ENCODE assay signal across 8 cellular contexts in the genomic region with DNA sequence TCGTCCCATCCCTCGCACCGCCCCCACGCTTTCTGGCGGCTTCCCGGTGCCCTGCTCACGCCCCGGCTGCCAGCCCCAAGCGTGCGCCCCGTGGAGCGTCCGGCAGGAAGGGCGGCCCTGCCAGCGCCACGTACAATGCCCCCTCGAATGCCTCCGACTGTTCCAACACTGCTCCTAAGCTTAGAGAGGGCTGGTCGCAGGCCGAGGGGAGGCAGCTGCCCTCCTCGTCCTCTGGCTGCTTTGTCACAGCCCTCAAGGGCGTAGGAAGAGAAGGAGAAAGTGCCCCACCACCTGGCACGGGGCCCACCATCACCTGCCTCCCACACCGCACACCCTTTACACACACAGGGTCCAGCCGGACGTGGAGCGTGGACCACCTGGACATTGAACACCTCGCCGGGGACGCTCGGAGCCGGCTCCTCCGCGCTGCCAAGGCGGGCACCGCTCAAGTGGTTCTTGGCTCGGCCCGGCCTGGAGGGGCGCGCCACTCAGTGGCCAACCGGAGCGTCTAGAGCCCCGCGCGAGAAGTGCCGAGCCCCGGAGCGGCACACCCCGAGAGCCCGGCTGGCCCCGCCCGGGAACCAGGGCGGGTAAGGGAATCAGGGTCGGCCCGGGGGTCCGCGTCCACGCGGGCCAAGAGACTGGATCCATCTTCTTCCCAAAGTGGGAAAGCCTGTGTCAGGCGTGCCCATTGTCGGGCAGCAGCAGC. TPM values are rescaled to one million over a fixed set of nuclear protein-coding genes. Genes with fewer than 3 reads are reported as not detected.
DNase-seq lines count a peak whose midpoint lies in the region; ATAC-seq and TF ChIP-seq lines count a peak whose summit lies in the region.

No MANE protein-coding gene starts in this region.

- no peak overlapping the region for H3K9ac ChIP-seq in OCI-LY1 (ENCODE audit: low read length)

- H3K4me1 Mint-ChIP-seq in GM23338: peaks cover 11% of the 10 kb centered on the region
- no peaks in the 10 kb centered on the region for H3K4me1 Mint-ChIP-seq in type B pancreatic cell (ENCODE audit: unreplicated experiment)

- H3K27me3 ChIP-seq in GM23338 (ENCODE audit: insufficient read depth) (peaks cover 38% of the 10 kb centered on the region), OCI-LY1 (ENCODE audit: insufficient read depth, low read length) (peaks cover 5% of the 10 kb centered on the region; the same call in 1 of the 2 replicates), lung (ENCODE audit: control insufficient read depth, insufficient read depth) (peaks cover 19% of the 10 kb centered on the region)

- peaks cover 11% of the 10 kb centered on the region; the same call in 1 of the 2 replicates for H3K4me1 ChIP-seq in GM23338 (ENCODE audit: insufficient read depth)
- peaks cover 4% of the 10 kb centered on the region for H3K4me1 ChIP-seq in OCI-LY1 (ENCODE audit: insufficient read depth, low read length, severe bottlenecking)
- peaks cover 5 to 18% of the 10 kb centered on the region in 2 donors for H3K4me1 ChIP-seq in lung (ENCODE audit: control insufficient read depth in 2 of 2, insufficient read depth in 2 of 2, low read length in 2 of 2)

- H3K79me2 ChIP-seq in GM23338 (replicated peaks; ENCODE audit: insufficient read depth) (no peaks in the 10 kb centered on the region), OCI-LY1 (ENCODE audit: insufficient read depth, low read length) (no peaks in the 10 kb centered on the region)

- H3K36me3 ChIP-seq in GM23338 (ENCODE audit: insufficient read depth) (no peaks in the 10 kb centered on the region), OCI-LY1 (ENCODE audit: insufficient read depth, low read length) (no peaks in the 10 kb centered on the region), lung (ENCODE audit: control insufficient read depth in 2 of 2, insufficient read depth in 2 of 2, low read length in 2 of 2) (no peaks in the 10 kb centered on the region)

- no peaks in the 10 kb centered on the region for H3K9me3 ChIP-seq in OCI-LY1 (ENCODE audit: low read length)
- H3K9me3 ChIP-seq in lung (ENCODE audit: control insufficient read depth in 2 of 2, insufficient read depth in 1 of 2, low read length in 1 of 2): peaks cover 0 to 5% of the 10 kb centered on the region in 2 donors

- ATAC-seq in GM23338 (peak; percentile 78), lung (ENCODE audit: insufficient read depth, low FRiP score) (peak; percentile 39), HG03097 (IDR thresholded peaks at IDR 0.05; ENCODE audit: low FRiP score, unreplicated experiment) (no peak), GM21447 (IDR thresholded peaks at IDR 0.05; ENCODE audit: unreplicated experiment) (no peak)

- H2AFZ ChIP-seq in GM23338: peak overlapping the region; percentile 93
- H2AFZ ChIP-seq in OCI-LY1 (ENCODE audit: low read length): no peak overlapping the region

- H4K20me1 ChIP-seq in GM23338 (replicated peaks; ENCODE audit: insufficient read depth): no peaks in the 10 kb centered on the region
- H4K20me1 ChIP-seq in OCI-LY1 (ENCODE audit: insufficient read depth, low read length): no peaks in the 10 kb centered on the region

- H3K9me2 ChIP-seq in GM23338 (ENCODE audit: insufficient read depth) (no peaks in the 10 kb centered on the region), OCI-LY1 (ENCODE audit: low read depth, low read length) (no peaks in the 10 kb centered on the region)

- DNase-seq in D341Med (ENCODE audit: low spot score) (peak; percentile 64), GM23338 (ENCODE audit: low spot score) (peak; percentile 75), choroid plexus epithelial cell (ENCODE audit: low read depth) (peak; percentile 37), lung (ENCODE audit: low spot score) (no peak), type B pancreatic cell (ENCODE audit: extremely low spot score, unreplicated experiment) (no peak)

- H3K9me3 Mint-ChIP-seq in GM23338: no peaks in the 10 kb centered on the region; the same call in 2 of the 3 replicates
- H3K9me3 Mint-ChIP-seq in type B pancreatic cell: peaks cover 6% of the 10 kb centered on the region

- no peaks in the 10 kb centered on the region; the same call in 1 of the 2 replicates for H3F3A ChIP-seq in GM23338 (replicated peaks; ENCODE audit: low read depth)
- H3F3A ChIP-seq in OCI-LY1 (ENCODE audit: insufficient read depth, low read length): no peaks in the 10 kb centered on the region

- WGBS in lung, 2 donors: 2% methylated on average over 60 to 61 of the region's 61 CpGs

- H3K4me3 ChIP-seq in GM23338: peak overlapping the region; percentile 71
- H3K4me3 ChIP-seq in OCI-LY1 (ENCODE audit: low read depth, low read length, poor library complexity, severe bottlenecking): peak overlapping the region; percentile 44
- peak overlapping the region; percentile 60 for H3K4me3 ChIP-seq in choroid plexus epithelial cell (ENCODE audit: low read depth, low read length)
- peak overlapping the region; percentile 14 for H3K4me3 ChIP-seq in lung

- no peaks in the 10 kb centered on the region for H3K36me3 Mint-ChIP-seq in GM23338 (ENCODE audit: low read depth)
- peaks cover 3% of the 10 kb centered on the region for H3K36me3 Mint-ChIP-seq in type B pancreatic cell

- H3K4me2 ChIP-seq in GM23338 (peak overlapping the region; percentile 93), OCI-LY1 (ENCODE audit: low read length) (peak overlapping the region; percentile 50)

- H3K27ac Mint-ChIP-seq in GM23338: no peak overlapping the region
- no peak overlapping the region for H3K27ac Mint-ChIP-seq in type B pancreatic cell

- peak; percentile 29 to 40; a peak in 1 of 4 replicates for TF ChIP-seq CTCF in GM23338 (conservative IDR thresholded peaks at IDR 0.05; ENCODE audit: low read depth in 2 of 2)
- no peak for TF ChIP-seq CTCF in OCI-LY1 (IDR thresholded peaks at IDR 0.05; ENCODE audit: low read length)
- no peak for TF ChIP-seq CTCF in choroid plexus epithelial cell (conservative IDR thresholded peaks at IDR 0.05; ENCODE audit: low read depth, low read length)
- no peak for TF ChIP-seq CTCF in lung (IDR thresholded peaks at IDR 0.05; ENCODE audit: control extremely low read depth, extremely low read depth)
- no peak for TF ChIP-seq CTCF in type B pancreatic cell (conservative IDR thresholded peaks at IDR 0.05)

- peak overlapping the region; percentile 82 for H3K4me3 Mint-ChIP-seq in GM23338
- peak overlapping the region; percentile 81 for H3K4me3 Mint-ChIP-seq in type B pancreatic cell

- H3K27ac ChIP-seq in GM23338 (ENCODE audit: low read depth): no peak overlapping the region
- H3K27ac ChIP-seq in OCI-LY1 (ENCODE audit: low read depth, low read length, poor library complexity, severe bottlenecking): no peak overlapping the region
- no peak overlapping the region for H3K27ac ChIP-seq in lung (ENCODE audit: low read depth in 1 of 2, low read length in 1 of 2)

- H3K27me3 Mint-ChIP-seq in GM23338 (ENCODE audit: insufficient read depth, low read depth, poor library complexity) (peaks cover 30% of the 10 kb centered on the region), type B pancreatic cell (peaks cover 83% of the 10 kb centered on the region)

TF ChIP-seq in GM23338, 12 proteins besides CTCF, POLR2A, EP300 and RAD21 (continues in another document):
- no peak for TF ChIP-seq EZH2phosphoT487 (IDR thresholded peaks at IDR 0.05; ENCODE audit: unreplicated experiment)
- TF ChIP-seq NANOG (IDR thresholded peaks at IDR 0.05; ENCODE audit: borderline replicate concordance): no peak
- no peak for TF ChIP-seq JUNB (IDR thresholded peaks at IDR 0.05; ENCODE audit: unreplicated experiment)

RNA-seq across cellular contexts. Expression of a gene that starts 0.8 kb away (rescaled TPM):
- total RNA-seq in GM23338 (2014; rRNA removed; shearing (Covaris generic)): 7.1 and 8.8 TPM in 2 replicates
- polyA plus RNA-seq in GM23338 (2016; fragmentation: Nextera tagmentation; extraction: Ambion mirVana) (4.7 and 5.6 TPM in 2 replicates), lung (1 to 10 TPM in 1 of 2 donors, under 1 TPM in 1; 0.63 to 2.0 TPM)
- total RNA-seq in lung (1 to 10 TPM; 4.7 to 5.8 TPM), type B pancreatic cell (ENCODE audit: low replicate concordance) (2.6 and 15.9 TPM in 2 replicates)

Comparison
In these comparisons a context has a peak if more than half of its experiments do, and no peak if none do; other contexts are left out.
1. DNase-seq: peak in D341Med (single experiment), GM23338 (single experiment) and choroid plexus epithelial cell (single experiment); none in lung (single experiment) and type B pancreatic cell (single experiment).
2. ATAC-seq: peak in GM23338 (single experiment) and lung (single experiment); none in HG03097 (single experiment) and GM21447 (single experiment).
3. H3K4me3 ChIP-seq: peak in every context shown above with its lines; median percentile 71 in GM23338; 60 in choroid plexus epithelial cell; 44 in OCI-LY1; 14 in lung.
4. CTCF ChIP-seq: peak in GM23338 (2 of 2); none in OCI-LY1 (single experiment), choroid plexus epithelial cell (single experiment), lung (single experiment) and type B pancreatic cell (single experiment).